ENCODE assay signal across 18 cellular contexts in genomic region chr14:62077676-62078261, GRCh38.
DNase-seq lines count a peak whose midpoint lies in the region; ATAC-seq and TF ChIP-seq lines count a peak whose summit lies in the region.
"Had no signal": no experiment of that assay in that cellular context is flagged by ENCODE, and none has a peak within 500 bp of the region (broad histone marks: within the 10 kb centered on the region; RNA-seq: fewer than 3 reads in every experiment).

No MANE protein-coding gene starts in this region.

- no peak for TF ChIP-seq POLR2A in erythroblast (IDR thresholded peaks at IDR 0.05; ENCODE audit: low read length)

- H3K4me3 Mint-ChIP-seq in activated CD4-positive, alpha-beta T cell treated with anti-CD3 and anti-CD28 coated beads for 36 hours = no peak overlapping the region
- H3K4me3 Mint-ChIP-seq in activated B cell treated with CpG ODN at 0.5 μM for 24 hours (peak overlapping the region; percentile 51), neural progenitor cell (no peak overlapping the region)
- H3K4me3 Mint-ChIP-seq: activated T-cell treated with anti-CD3 and anti-CD28 coated beads, Interleukin-2, amount 50 U/mL, for 24 hours had no signal

- no peaks in the 10 kb centered on the region for H3K27me3 Mint-ChIP-seq in activated CD4-positive, alpha-beta T cell treated with anti-CD3 and anti-CD28 coated beads for 36 hours
- H3K27me3 Mint-ChIP-seq in activated B cell treated with CpG ODN at 0.5 μM for 24 hours = no peaks in the 10 kb centered on the region
- no peaks in the 10 kb centered on the region for H3K27me3 Mint-ChIP-seq in neural progenitor cell (ENCODE audit: insufficient read depth, low read depth)
- H3K27me3 Mint-ChIP-seq: activated T-cell treated with anti-CD3 and anti-CD28 coated beads, Interleukin-2, amount 50 U/mL, for 24 hours had no signal

- TF ChIP-seq CTCF in activated B cell treated with CpG ODN at 0.5 μM for 24 hours (IDR thresholded peaks at IDR 0.05) (no peak), neural progenitor cell (IDR thresholded peaks at IDR 0.05) (no peak)

- H3K79me2 ChIP-seq in neural progenitor cell (ENCODE audit: low read depth) = no peaks in the 10 kb centered on the region

- intact Hi-C loops in activated CD4-positive, alpha-beta T cell treated with anti-CD3 and anti-CD28 coated beads for 36 hours (cut with DNase I, micrococcal nuclease) = no loop called here
- intact Hi-C loops in activated B cell treated with CpG ODN at 0.5 μM for 24 hours (cut with micrococcal nuclease) = loop anchor here (2.0 to 5.0 kb wide), 3 partner anchors 15 to 600 kb away; no protein-coding TSS in a partner anchor

- no peaks in the 10 kb centered on the region for H4K20me1 ChIP-seq in neural progenitor cell (ENCODE audit: low read depth)

- H3K4me1 Mint-ChIP-seq in activated CD4-positive, alpha-beta T cell treated with anti-CD3 and anti-CD28 coated beads for 36 hours = peaks cover 36% of the 10 kb centered on the region
- H3K4me1 Mint-ChIP-seq in activated B cell treated with CpG ODN at 0.5 μM for 24 hours = peaks cover 64% of the 10 kb centered on the region
- peaks cover 45% of the 10 kb centered on the region for H3K4me1 Mint-ChIP-seq in neural progenitor cell

- H3F3A ChIP-seq in neural progenitor cell (ENCODE audit: low read depth) = no peaks in the 10 kb centered on the region

- H3K4me3 ChIP-seq in neural progenitor cell = no peak overlapping the region
- H3K4me3 ChIP-seq: lung, sigmoid colon had no signal

- H3K9me3 ChIP-seq in neural progenitor cell (ENCODE audit: low read depth) = no peaks in the 10 kb centered on the region
- H3K9me3 ChIP-seq: neutrophil, sigmoid colon had no signal

- H3K9me3 Mint-ChIP-seq in activated CD4-positive, alpha-beta T cell treated with anti-CD3 and anti-CD28 coated beads for 36 hours (ENCODE audit: low read depth) = no peaks in the 10 kb centered on the region
- no peaks in the 10 kb centered on the region for H3K9me3 Mint-ChIP-seq in activated B cell treated with CpG ODN at 0.5 μM for 24 hours
- H3K9me3 Mint-ChIP-seq in neural progenitor cell = peaks cover 2% of the 10 kb centered on the region
- H3K9me3 Mint-ChIP-seq: activated T-cell treated with anti-CD3 and anti-CD28 coated beads, Interleukin-2, amount 50 U/mL, for 24 hours had no signal

- DNase-seq in activated CD4-positive, alpha-beta T cell treated with anti-CD3 and anti-CD28 coated beads for 36 hours = peak; percentile 18
- DNase-seq in activated CD4-positive, alpha-beta T cell treated with anti-CD3 and anti-CD28 coated beads for 48 hours = no peak
- no peak for DNase-seq in activated B cell treated with CpG ODN at 0.5 μM for 24 hours
- no peak for DNase-seq in neural progenitor cell (ENCODE audit: low spot score)
- no peak for DNase-seq in erythroblast (lab: John Stamatoyannopoulos, UW)
- no peak for DNase-seq in NCI-H1092 treated with DMSO at 0.1 percent for 48 hours (lab: John Stamatoyannopoulos, UW)
- DNase-seq: activated T-cell treated with anti-CD3 and anti-CD28 coated beads, Interleukin-2, amount 50 U/mL, for 24 hours; Calu3; dermis blood vessel endothelial cell; NCI-H446 treated with DMSO at 0.1 percent for 48 hours; PC-3; sigmoid colon had no signal

- no peak overlapping the region for H3K27ac ChIP-seq in neural progenitor cell
- H3K27ac ChIP-seq: 22Rv1, neutrophil, sigmoid colon had no signal

- H3K9ac ChIP-seq in neural progenitor cell = no peak overlapping the region

- H3K27me3 ChIP-seq in neural progenitor cell = no peaks in the 10 kb centered on the region
- H3K27me3 ChIP-seq: neutrophil, sigmoid colon had no signal

- peaks cover 26% of the 10 kb centered on the region for H3K4me1 ChIP-seq in neural progenitor cell
- H3K4me1 ChIP-seq: sigmoid colon had no signal

- no peak overlapping the region for H3K27ac Mint-ChIP-seq in activated CD4-positive, alpha-beta T cell treated with anti-CD3 and anti-CD28 coated beads for 36 hours
- H3K27ac Mint-ChIP-seq in activated B cell treated with CpG ODN at 0.5 μM for 24 hours (peak overlapping the region; percentile 94), neural progenitor cell (peak overlapping the region; percentile 21)

- H3K36me3 ChIP-seq in neural progenitor cell = no peaks in the 10 kb centered on the region
- H3K36me3 ChIP-seq: neutrophil, sigmoid colon had no signal

- no peak overlapping the region for H2AFZ ChIP-seq in neural progenitor cell (replicated peaks)

- ATAC-seq in activated CD4-positive, alpha-beta T cell treated with anti-CD3 and anti-CD28 coated beads for 36 hours = no peak
- peak; percentile 21 for ATAC-seq in HG02981 (IDR thresholded peaks at IDR 0.05; ENCODE audit: unreplicated experiment)
- peak; percentile 35 for ATAC-seq in activated B cell treated with CpG ODN at 0.5 μM for 24 hours (ENCODE audit: low read depth)
- no peak for ATAC-seq in HG03439 (IDR thresholded peaks at IDR 0.05; ENCODE audit: unreplicated experiment)
- ATAC-seq: PC-3, SK-N-SH treated with all-trans-retinoic acid at 6 μM for 48 hours had no signal

- CTCF ChIA-PET in activated CD4-positive, alpha-beta T cell treated with anti-CD3 and anti-CD28 coated beads for 36 hours (lab: Charles Lee) = interaction anchor here (0.6 to 1.3 kb wide), 6 partner anchors 41 to 235 kb away, joined by 3 to 4 read pairs (median 3); no protein-coding TSS in a partner anchor
- CTCF ChIA-PET in activated B cell treated with CpG ODN at 0.5 μM for 24 hours (lab: Charles Lee) = interaction anchor here (1.0 to 2.9 kb wide), 4 partner anchors 38 to 49 kb away, joined by 6 to 11 read pairs (median 7); no protein-coding TSS in a partner anchor

- no peaks in the 10 kb centered on the region for H3K36me3 Mint-ChIP-seq in activated CD4-positive, alpha-beta T cell treated with anti-CD3 and anti-CD28 coated beads for 36 hours (ENCODE audit: low read depth)
- H3K36me3 Mint-ChIP-seq in activated B cell treated with CpG ODN at 0.5 μM for 24 hours (ENCODE audit: low read depth) (no peaks in the 10 kb centered on the region), neural progenitor cell (no peaks in the 10 kb centered on the region)

- peak overlapping the region; percentile 32 for H3K4me2 ChIP-seq in neural progenitor cell

- POLR2A ChIA-PET in activated CD4-positive, alpha-beta T cell treated with anti-CD3 and anti-CD28 coated beads for 36 hours (lab: Charles Lee) = no interaction called here
- POLR2A ChIA-PET in activated B cell treated with CpG ODN at 0.5 μM for 24 hours (lab: Charles Lee) = interaction anchor here (0.6 to 2.5 kb wide), 11 partner anchors 22 to 1264 kb away, joined by 3 to 13 read pairs (median 5); no protein-coding TSS in a partner anchor

Comparison
In these comparisons a context has a peak if more than half of its experiments do, and no peak if none do; other contexts are left out.
1. ATAC-seq: peak in HG02981 (single experiment) and activated B cell treated with CpG ODN at 0.5 μM for 24 hours (single experiment); none in activated CD4-positive, alpha-beta T cell treated with anti-CD3 and anti-CD28 coated beads for 36 hours (single experiment) and HG03439 (single experiment).